In genomic region chr3:152941825-152942224, GRCh38 we compare ENCODE assay signal across 21 cellular contexts.
DNase-seq lines count a peak whose midpoint lies in the region; ATAC-seq and TF ChIP-seq lines count a peak whose summit lies in the region.
"Had no signal": no experiment of that assay in that cellular context is flagged by ENCODE, and none has a peak within 500 bp of the region (broad histone marks: within the 10 kb centered on the region; RNA-seq: fewer than 3 reads in every experiment).

No MANE protein-coding gene starts in this region.

- no TSS peak for BruUV-seq in A673 (replicated peaks; lab: Mats Ljungman, UMichigan)
- no TSS peak for BruUV-seq in PC-9 (replicated peaks; lab: Mats Ljungman, UMichigan)

- no peaks in the 10 kb centered on the region for H3F3A ChIP-seq in PC-9 (ENCODE audit: insufficient read depth, low read depth)

- no peaks in the 10 kb centered on the region for H3K4me1 Mint-ChIP-seq in CD8-positive, alpha-beta memory T cell

- CTCF ChIA-PET in A673 (lab: Charles Lee): no interaction called here
- CTCF ChIA-PET in PC-9 (lab: Charles Lee): no interaction called here
- CTCF ChIA-PET in CD8-positive, alpha-beta memory T cell (lab: Charles Lee): no interaction called here

- ATAC-seq in mucosa of descending colon: peak; percentile 84
- ATAC-seq in GM19467 (IDR thresholded peaks at IDR 0.05; ENCODE audit: unreplicated experiment): no peak
- no peak for ATAC-seq in GM18858 (IDR thresholded peaks at IDR 0.05; ENCODE audit: unreplicated experiment)
- ATAC-seq: CD8-positive, alpha-beta T cell; SK-N-SH treated with all-trans-retinoic acid at 6 μM for 48 hours had no signal

- H3K9me3 ChIP-seq in A673 (ENCODE audit: low read depth, low read length, poor library complexity, severe bottlenecking) (no peaks in the 10 kb centered on the region), PC-9 (ENCODE audit: insufficient read depth, low read depth) (no peaks in the 10 kb centered on the region), mucosa of descending colon (no peaks in the 10 kb centered on the region)
- no peaks in the 10 kb centered on the region for H3K9me3 ChIP-seq in CD8-positive, alpha-beta memory T cell (ENCODE audit: low read length)
- H3K9me3 ChIP-seq: MG63 had no signal

- H3K27ac ChIP-seq in A673 (ENCODE audit: low read depth, low read length, poor library complexity, severe bottlenecking) (no peak overlapping the region), PC-9 (no peak overlapping the region), epithelial cell of prostate (peak overlapping the region; percentile 84)
- no peak overlapping the region for H3K27ac ChIP-seq in CD8-positive, alpha-beta memory T cell (ENCODE audit: low read depth, low read length)
- H3K27ac ChIP-seq: KMS-11 had no signal

- no peaks in the 10 kb centered on the region for H3K27me3 ChIP-seq in A673 (replicated peaks; ENCODE audit: insufficient read depth, low read depth, low read length, poor library complexity)
- H3K27me3 ChIP-seq in PC-9 (ENCODE audit: insufficient read depth, low read depth): no peaks in the 10 kb centered on the region
- H3K27me3 ChIP-seq in CD8-positive, alpha-beta memory T cell (ENCODE audit: insufficient read depth, low read length, poor library complexity, severe bottlenecking): no peaks in the 10 kb centered on the region

- no peaks in the 10 kb centered on the region for H3K36me3 ChIP-seq in A673 (ENCODE audit: insufficient read depth, low read length, poor library complexity, severe bottlenecking)
- H3K36me3 ChIP-seq in PC-9 (ENCODE audit: low read depth): no peaks in the 10 kb centered on the region
- H3K36me3 ChIP-seq in mucosa of descending colon (ENCODE audit: low read depth): no peaks in the 10 kb centered on the region
- no peaks in the 10 kb centered on the region for H3K36me3 ChIP-seq in CD8-positive, alpha-beta memory T cell (ENCODE audit: insufficient read depth, low read length)
- H3K36me3 ChIP-seq: MG63 had no signal

- DNase-seq in A673 (ENCODE audit: low spot score): peak; percentile 47
- DNase-seq in PC-9: no peak
- DNase-seq in epithelial cell of prostate (ENCODE audit: low read depth, low spot score): no peak
- DNase-seq in mucosa of descending colon: peak in 1 of 3 donors; percentile 68
- no peak for DNase-seq in NCI-H446 (lab: John Stamatoyannopoulos, UW)
- DNase-seq in CD8-positive, alpha-beta memory T cell: no peak
- DNase-seq: CD8-positive, alpha-beta T cell; DMS53; EL; GOT3; MG63; NCI-H1092; NCI-H1436 treated with DMSO at 0.1 percent for 48 hours; NCI-H2029 treated with DMSO at 0.1 percent for 48 hours; NCI-H510A; NCI-H774; SHP77 treated with DMSO at 0.1 percent for 48 hours had no signal

- H3K4me2 ChIP-seq in PC-9: no peak overlapping the region
- H3K4me2 ChIP-seq: KMS-11 had no signal

- no peaks in the 10 kb centered on the region for H3K79me2 ChIP-seq in PC-9 (ENCODE audit: low read depth)

- H3K4me1 ChIP-seq in A673 (ENCODE audit: insufficient read depth, low read length, poor library complexity, severe bottlenecking) (peaks cover 4% of the 10 kb centered on the region), PC-9 (replicated peaks; ENCODE audit: insufficient read depth) (peaks cover 10% of the 10 kb centered on the region; the same call in 1 of the 2 replicates), mucosa of descending colon (ENCODE audit: low read depth) (no peaks in the 10 kb centered on the region)
- no peaks in the 10 kb centered on the region for H3K4me1 ChIP-seq in CD8-positive, alpha-beta memory T cell (ENCODE audit: insufficient read depth, low read length)

- H3K9me3 Mint-ChIP-seq in CD8-positive, alpha-beta memory T cell: no peaks in the 10 kb centered on the region
- H3K9me3 Mint-ChIP-seq: CD8-positive, alpha-beta T cell had no signal

- TF ChIP-seq CTCF in A673 (conservative IDR thresholded peaks at IDR 0.05; ENCODE audit: low read depth, low read length) (no peak), PC-9 (conservative IDR thresholded peaks at IDR 0.05) (no peak), mucosa of descending colon (IDR thresholded peaks at IDR 0.05) (no peak)

- no peak overlapping the region for H3K4me3 Mint-ChIP-seq in CD8-positive, alpha-beta memory T cell
- H3K4me3 Mint-ChIP-seq: CD8-positive, alpha-beta T cell had no signal

- H3K9me2 ChIP-seq in PC-9 (ENCODE audit: insufficient read depth): no peaks in the 10 kb centered on the region; the same call in 1 of the 2 replicates

- H3K27ac Mint-ChIP-seq in CD8-positive, alpha-beta memory T cell: no peak overlapping the region
- H3K27ac Mint-ChIP-seq: CD8-positive, alpha-beta T cell had no signal

- H3K4me3 ChIP-seq in A673 (ENCODE audit: low read depth, low read length, poor library complexity, severe bottlenecking): no peak overlapping the region
- H3K4me3 ChIP-seq in PC-9: no peak overlapping the region
- no peak overlapping the region for H3K4me3 ChIP-seq in mucosa of descending colon
- no peak overlapping the region for H3K4me3 ChIP-seq in CD8-positive, alpha-beta memory T cell (ENCODE audit: low read length)
- H3K4me3 ChIP-seq: MG63 had no signal

- H3K36me3 Mint-ChIP-seq in CD8-positive, alpha-beta memory T cell: no peaks in the 10 kb centered on the region
- H3K36me3 Mint-ChIP-seq: CD8-positive, alpha-beta T cell had no signal

- H3K27me3 Mint-ChIP-seq in CD8-positive, alpha-beta memory T cell: peaks cover 2 to 3% of the 10 kb centered on the region in 2 donors

- intact Hi-C loops in A673 (cut with micrococcal nuclease; ENCODE audit: unreplicated experiment) (no loop called here), PC-9 (cut with micrococcal nuclease; ENCODE audit: unreplicated experiment) (no loop called here), mucosa of descending colon (cut with DNase I, micrococcal nuclease) (no loop called here)

- H2AFZ ChIP-seq in PC-9: 0 out of 2 replicates have a peak overlapping the region, but pooled peaks have one; percentile 4

- POLR2A ChIA-PET in A673 (lab: Charles Lee; ENCODE audit: low non-redundant PET): no interaction called here
- POLR2A ChIA-PET in PC-9 (lab: Charles Lee; ENCODE audit: unreplicated experiment): no interaction called here
- POLR2A ChIA-PET in CD8-positive, alpha-beta memory T cell (lab: Charles Lee): no interaction called here

- no peaks in the 10 kb centered on the region for H4K20me1 ChIP-seq in PC-9 (ENCODE audit: insufficient read depth)
